In the genomic region with DNA sequence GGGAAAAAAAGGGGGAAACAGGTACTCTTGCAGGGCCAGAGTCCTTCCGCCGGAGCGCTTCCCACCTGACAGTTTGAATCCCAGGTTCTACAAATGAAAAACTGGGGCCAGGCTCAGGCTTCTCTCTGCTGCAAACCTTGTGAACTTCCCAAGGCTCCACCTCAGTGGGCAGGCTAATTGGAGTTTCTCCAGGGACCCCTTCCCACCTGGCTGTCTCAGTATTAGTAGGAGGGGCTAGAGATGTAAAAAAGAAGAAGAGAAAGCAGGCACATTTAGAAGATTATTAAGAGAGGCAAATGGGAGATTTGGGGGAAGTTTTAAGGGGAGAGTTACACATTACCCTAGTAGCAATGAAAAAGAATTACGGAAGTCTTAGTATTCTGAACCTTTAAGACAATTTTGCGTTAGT, we compare ENCODE assay signal across 8 cellular contexts. TPM values are rescaled to one million over a fixed set of nuclear protein-coding genes. Genes with fewer than 3 reads are reported as not detected.
DNase-seq lines count a peak whose midpoint lies in the region; ATAC-seq and TF ChIP-seq lines count a peak whose summit lies in the region.

No MANE protein-coding gene starts in this region.

- H3K4me1 ChIP-seq in HUES64 (ENCODE audit: insufficient read depth, low read length) = peaks cover 32% of the 10 kb centered on the region

- peak in 6 of 10 experiments; percentile 22 to 56 (median 36) for DNase-seq in CD4-positive, alpha-beta T cell
- DNase-seq in immature natural killer cell (peak in 2 of 3 donors; percentile 25 to 27), posterior cingulate gyrus (no peak), NCI-H774 (lab: John Stamatoyannopoulos, UW) (no peak)

- TF ChIP-seq CTCF in CD4-positive, alpha-beta T cell (IDR thresholded peaks at IDR 0.05) = no peak

- H3K4me1 Mint-ChIP-seq in CD4-positive, alpha-beta T cell (ENCODE audit: low read depth) = peaks cover 63% of the 10 kb centered on the region
- H3K4me1 Mint-ChIP-seq in activated T-helper 17 cell treated with anti-CD3 and anti-CD28 coated beads, Interleukin-2, amount 50 U/mL, for 72 hours = peaks cover 35% of the 10 kb centered on the region
- peaks cover 64 to 74% of the 10 kb centered on the region in 2 donors for H3K4me1 Mint-ChIP-seq in immature natural killer cell
- peaks cover 54% of the 10 kb centered on the region for H3K4me1 Mint-ChIP-seq in stimulated activated memory B cell treated with anti-CD40 and anti-IgM and Interleukin-4, amounts not matched to agents 10 μg/mL and 1 μg/mL and 100 μg/mL, for 72 hours

- H3K27ac ChIP-seq in CD4-positive, alpha-beta T cell (ENCODE audit: low read depth, low read length) = peak overlapping the region; percentile 90
- no peak overlapping the region; the same call in 1 of the 2 replicates for H3K27ac ChIP-seq in HUES64 (ENCODE audit: low read depth, low read length)

- POLR2A ChIA-PET in CD4-positive, alpha-beta T cell (lab: Charles Lee) = interaction anchor here (0.9 to 17.4 kb wide), 12 partner anchors 14 to 218 kb away, joined by 4 to 648 read pairs (median 86); a partner anchor contains a TSS

- WGBS in HUES64 = 45% methylated on average over 4 of the region's 5 CpGs

- H3K27me3 ChIP-seq in CD4-positive, alpha-beta T cell (ENCODE audit: control insufficient read depth, insufficient read depth, low read length) = no peaks in the 10 kb centered on the region
- no peaks in the 10 kb centered on the region for H3K27me3 ChIP-seq in HUES64 (ENCODE audit: insufficient read depth, low read length)

- peak overlapping the region; percentile 94 for H3K4me3 Mint-ChIP-seq in CD4-positive, alpha-beta T cell
- H3K4me3 Mint-ChIP-seq in activated T-helper 17 cell treated with anti-CD3 and anti-CD28 coated beads, Interleukin-2, amount 50 U/mL, for 72 hours = peak overlapping the region; percentile 100
- H3K4me3 Mint-ChIP-seq in immature natural killer cell = peak overlapping the region; percentile 97 to 100 (median 99)
- H3K4me3 Mint-ChIP-seq in stimulated activated memory B cell treated with anti-CD40 and anti-IgM and Interleukin-4, amounts not matched to agents 10 μg/mL and 1 μg/mL and 100 μg/mL, for 72 hours = peak overlapping the region; percentile 96

- H3K36me3 Mint-ChIP-seq in CD4-positive, alpha-beta T cell (ENCODE audit: low read depth) = peaks cover 73% of the 10 kb centered on the region
- H3K36me3 Mint-ChIP-seq in activated T-helper 17 cell treated with anti-CD3 and anti-CD28 coated beads, Interleukin-2, amount 50 U/mL, for 72 hours (ENCODE audit: low read depth) = peaks cover 86% of the 10 kb centered on the region
- H3K36me3 Mint-ChIP-seq in immature natural killer cell = peaks cover 42 to 47% (median 47%) of the 10 kb centered on the region in 3 donors
- H3K36me3 Mint-ChIP-seq in stimulated activated memory B cell treated with anti-CD40 and anti-IgM and Interleukin-4, amounts not matched to agents 10 μg/mL and 1 μg/mL and 100 μg/mL, for 72 hours = peaks cover 36% of the 10 kb centered on the region

- H3K27me3 Mint-ChIP-seq in CD4-positive, alpha-beta T cell = no peaks in the 10 kb centered on the region
- H3K27me3 Mint-ChIP-seq in activated T-helper 17 cell treated with anti-CD3 and anti-CD28 coated beads, Interleukin-2, amount 50 U/mL, for 72 hours = no peaks in the 10 kb centered on the region
- H3K27me3 Mint-ChIP-seq in immature natural killer cell (ENCODE audit: low read depth in 3 of 3) = peaks cover 30 to 45% (median 42%) of the 10 kb centered on the region in 3 donors
- no peaks in the 10 kb centered on the region for H3K27me3 Mint-ChIP-seq in stimulated activated memory B cell treated with anti-CD40 and anti-IgM and Interleukin-4, amounts not matched to agents 10 μg/mL and 1 μg/mL and 100 μg/mL, for 72 hours

- CTCF ChIA-PET in CD4-positive, alpha-beta T cell (lab: Charles Lee) = interaction anchor here (2.3 to 2.8 kb wide), 2 partner anchors 59 to 101 kb away, joined by 5 to 15 read pairs; no protein-coding TSS in a partner anchor

- intact Hi-C loops in CD4-positive, alpha-beta T cell (cut with DNase I, micrococcal nuclease) = loop anchor here (2.0 to 5.0 kb wide), 3 partner anchors 15 to 108 kb away; no protein-coding TSS in a partner anchor
- intact Hi-C loops in posterior cingulate gyrus (cut with DNase I) = no loop called here

- H3K9me3 Mint-ChIP-seq in CD4-positive, alpha-beta T cell = peaks cover 5% of the 10 kb centered on the region
- peaks cover 8% of the 10 kb centered on the region for H3K9me3 Mint-ChIP-seq in activated T-helper 17 cell treated with anti-CD3 and anti-CD28 coated beads, Interleukin-2, amount 50 U/mL, for 72 hours
- H3K9me3 Mint-ChIP-seq in immature natural killer cell = peaks cover 0 to 9% (median 2%) of the 10 kb centered on the region in 6 donors
- H3K9me3 Mint-ChIP-seq in stimulated activated memory B cell treated with anti-CD40 and anti-IgM and Interleukin-4, amounts not matched to agents 10 μg/mL and 1 μg/mL and 100 μg/mL, for 72 hours = peaks cover 7% of the 10 kb centered on the region

- ATAC-seq in CD4-positive, alpha-beta T cell (ENCODE audit: poor library complexity) = no peak
- ATAC-seq in activated T-helper 17 cell treated with anti-CD3 and anti-CD28 coated beads, Interleukin-2, amount 50 U/mL, for 72 hours (replicated peaks) = no peak
- ATAC-seq in stimulated activated memory B cell treated with anti-CD40 and anti-IgM and Interleukin-4, amounts not matched to agents 10 μg/mL and 1 μg/mL and 100 μg/mL, for 72 hours = peak; percentile 7
- ATAC-seq in GM19455 (IDR thresholded peaks at IDR 0.05; ENCODE audit: unreplicated experiment) = no peak

- peak overlapping the region; percentile 79 for H3K9ac ChIP-seq in HUES64 (ENCODE audit: low read depth, low read length)

- peak overlapping the region; percentile 89 for H3K4me3 ChIP-seq in HUES64 (ENCODE audit: low read length)

- H3K27ac Mint-ChIP-seq in CD4-positive, alpha-beta T cell = peak overlapping the region; percentile 89
- H3K27ac Mint-ChIP-seq in activated T-helper 17 cell treated with anti-CD3 and anti-CD28 coated beads, Interleukin-2, amount 50 U/mL, for 72 hours = peak overlapping the region; percentile 90
- H3K27ac Mint-ChIP-seq in immature natural killer cell = peak overlapping the region; percentile 97 to 100 (median 97)
- H3K27ac Mint-ChIP-seq in stimulated activated memory B cell treated with anti-CD40 and anti-IgM and Interleukin-4, amounts not matched to agents 10 μg/mL and 1 μg/mL and 100 μg/mL, for 72 hours = peak overlapping the region; percentile 98

- peaks cover 11% of the 10 kb centered on the region for H3K36me3 ChIP-seq in HUES64 (ENCODE audit: insufficient read depth, low read length)

- H3K9me3 ChIP-seq in CD4-positive, alpha-beta T cell (ENCODE audit: control insufficient read depth, low read length) = peaks cover 5% of the 10 kb centered on the region
- H3K9me3 ChIP-seq in HUES64 (ENCODE audit: insufficient read depth, low read depth, low read length) = no peaks in the 10 kb centered on the region

RNA-seq across cellular contexts. Expression of a gene that starts 20.0 kb away (rescaled TPM):
- total RNA-seq in CD4-positive, alpha-beta T cell = 100 to 1,000 TPM; 121 to 122 TPM
- polyA plus RNA-seq in HUES64 (2013, experiment 1 of 2) = 1.0 TPM
- 1.7 TPM for polyA plus RNA-seq in HUES64 (2013, experiment 2 of 2)
- 100 to 1,000 TPM; 146 to 267 TPM for total RNA-seq in activated T-helper 17 cell treated with anti-CD3 and anti-CD28 coated beads, Interleukin-2, amount 50 U/mL, for 72 hours
- polyA plus RNA-seq in immature natural killer cell = 10 to 100 TPM; 37.7 to 57.3 (median 38.7) TPM

RNA-seq across cellular contexts. Expression of a gene that starts 41.8 kb away (rescaled TPM):
- 10 to 100 TPM; 54.8 to 56.2 TPM for total RNA-seq in CD4-positive, alpha-beta T cell
- polyA plus RNA-seq in HUES64 (2013, experiment 1 of 2) = not detected
- not detected for polyA plus RNA-seq in HUES64 (2013, experiment 2 of 2)
- total RNA-seq in activated T-helper 17 cell treated with anti-CD3 and anti-CD28 coated beads, Interleukin-2, amount 50 U/mL, for 72 hours = 10 to 100 TPM in 1 of 2 donors, 1 to 10 TPM in 1; 6.8 to 11.6 TPM
- polyA plus RNA-seq in immature natural killer cell = 100 to 1,000 TPM; 303 to 351 (median 347) TPM

Comparison
In these comparisons a context has a peak if more than half of its experiments do, and no peak if none do; other contexts are left out.
1. DNase-seq: peak in CD4-positive, alpha-beta T cell (6 of 10) and immature natural killer cell (2 of 3); none in posterior cingulate gyrus (0 of 10) and NCI-H774 (single experiment).
2. RNA of a gene that starts 41.8 kb away (total RNA-seq): 54.8 to 56.2 TPM in CD4-positive, alpha-beta T cell; 6.8 to 11.6 TPM in activated T-helper 17 cell treated with anti-CD3 and anti-CD28 coated beads, Interleukin-2, amount 50 U/mL, for 72 hours; every median in the first group is over 4 times any median in the second.
3. Peak in every context shown above with its lines, with median percentiles within 50 percentile points of each other: H3K27ac Mint-ChIP-seq and H3K4me3 Mint-ChIP-seq.